In genomic region chr12:111180830-111181726, GRCh38 we compare ENCODE assay signal across 9 cellular contexts.
DNase-seq lines count a peak whose midpoint lies in the region; ATAC-seq and TF ChIP-seq lines count a peak whose summit lies in the region.
"Had no signal": no experiment of that assay in that cellular context is flagged by ENCODE, and none has a peak within 500 bp of the region (broad histone marks: within the 10 kb centered on the region; RNA-seq: fewer than 3 reads in every experiment).

No MANE protein-coding gene starts in this region.

- H3K4me3 Mint-ChIP-seq in CD8-positive, alpha-beta T cell: no peak overlapping the region

- H3K27ac Mint-ChIP-seq in CD8-positive, alpha-beta T cell: no peak overlapping the region

- CTCF ChIA-PET in CD8-positive, alpha-beta T cell (lab: Charles Lee): no interaction called here

- no peak for ATAC-seq in HG02852 (IDR thresholded peaks at IDR 0.05; ENCODE audit: unreplicated experiment)
- ATAC-seq in CD8-positive, alpha-beta T cell: no peak
- no peak for ATAC-seq in HG03135 (IDR thresholded peaks at IDR 0.05; ENCODE audit: unreplicated experiment)

- H3K27me3 ChIP-seq in cardiac muscle cell (no peaks in the 10 kb centered on the region), stomach (peaks cover 0 to 57% (median 7%) of the 10 kb centered on the region in 3 donors)
- H3K27me3 ChIP-seq in CD8-positive, alpha-beta T cell (ENCODE audit: insufficient read depth, low read length): no peaks in the 10 kb centered on the region

- no peak for TF ChIP-seq EP300 in stomach (IDR thresholded peaks at IDR 0.05)

- no peaks in the 10 kb centered on the region for H3K9me3 ChIP-seq in cardiac muscle cell (ENCODE audit: low read depth)
- H3K9me3 ChIP-seq in stomach: no peaks in the 10 kb centered on the region
- H3K9me3 ChIP-seq in CD8-positive, alpha-beta T cell (ENCODE audit: low read length): no peaks in the 10 kb centered on the region

- H3K9me3 Mint-ChIP-seq in CD8-positive, alpha-beta T cell: no peaks in the 10 kb centered on the region

- DNase-seq in LHCN-M2 (ENCODE audit: low read depth) (peak; percentile 6), NOMO-1 (lab: John Stamatoyannopoulos, UW; ENCODE audit: unreplicated experiment in 2 of 2) (peak; percentile 94 to 95), cardiac muscle cell (ENCODE audit: low read depth in 1 of 2, low spot score in 1 of 2) (peak; percentile 40 to 83), stomach (peak; percentile 53), NCI-H2081 treated with DMSO at 0.1 percent for 48 hours (lab: John Stamatoyannopoulos, UW) (no peak)
- DNase-seq in CD8-positive, alpha-beta T cell: no peak

- POLR2A ChIA-PET in CD8-positive, alpha-beta T cell (lab: Charles Lee): interaction anchor here (0.8 kb wide), 1 partner anchor 9 kb away, joined by 3 read pairs; no protein-coding TSS in a partner anchor

- 36 to 42% (median 38%) methylated on average over 30 of the region's 30 CpGs for WGBS in stomach, 5 donors

- H3K27ac ChIP-seq in cardiac muscle cell (no peak overlapping the region), stomach (no peak overlapping the region)
- H3K27ac ChIP-seq in CD8-positive, alpha-beta T cell (ENCODE audit: low read depth, low read length): no peak overlapping the region
- H3K27ac ChIP-seq: RWPE1 had no signal

- H3K4me1 ChIP-seq in cardiac muscle cell (ENCODE audit: low read depth) (peaks cover 9% of the 10 kb centered on the region), stomach (peaks cover 0 to 30% (median 11%) of the 10 kb centered on the region in 4 donors)
- no peaks in the 10 kb centered on the region for H3K4me1 ChIP-seq in CD8-positive, alpha-beta T cell (ENCODE audit: insufficient read depth, low read length)

- H3K27me3 Mint-ChIP-seq in CD8-positive, alpha-beta T cell (ENCODE audit: low read depth): peaks cover 42% of the 10 kb centered on the region

- peaks cover 7% of the 10 kb centered on the region for H3K4me1 Mint-ChIP-seq in CD8-positive, alpha-beta T cell (ENCODE audit: low read depth)

- TF ChIP-seq CTCF in cardiac muscle cell (IDR thresholded peaks at IDR 0.05; ENCODE audit: low read depth, low read length) (no peak), stomach (IDR thresholded peaks at IDR 0.05) (no peak)
- TF ChIP-seq CTCF in CD8-positive, alpha-beta T cell (IDR thresholded peaks at IDR 0.05): no peak

- no peaks in the 10 kb centered on the region for H3K36me3 ChIP-seq in cardiac muscle cell
- no peaks in the 10 kb centered on the region for H3K36me3 ChIP-seq in stomach
- H3K36me3 ChIP-seq in CD8-positive, alpha-beta T cell (ENCODE audit: insufficient read depth, low read length): no peaks in the 10 kb centered on the region

- intact Hi-C loops in stomach (cut with DNase I; ENCODE audit: low total_unique reads): no loop called here
- intact Hi-C loops in CD8-positive, alpha-beta T cell (cut with DNase I, micrococcal nuclease): no loop called here

- TF ChIP-seq POLR2A in stomach (IDR thresholded peaks at IDR 0.05): no peak

- no peak overlapping the region for H3K4me3 ChIP-seq in cardiac muscle cell
- H3K4me3 ChIP-seq in stomach: no peak overlapping the region
- no peak overlapping the region for H3K4me3 ChIP-seq in CD8-positive, alpha-beta T cell (ENCODE audit: low read depth, low read length)

- H3K36me3 Mint-ChIP-seq in CD8-positive, alpha-beta T cell: no peaks in the 10 kb centered on the region

Comparison
In these comparisons a context has a peak if more than half of its experiments do, and no peak if none do; other contexts are left out.
1. DNase-seq: peak in LHCN-M2 (single experiment), NOMO-1 (2 of 2), cardiac muscle cell (2 of 2) and stomach (single experiment); none in NCI-H2081 treated with DMSO at 0.1 percent for 48 hours (single experiment) and CD8-positive, alpha-beta T cell (0 of 7).